Comparison of ENCODE assay signal across 11 cellular contexts in genomic region chr4:4761128-4761991, GRCh38.
A peak's percentile ranks its signal among the peaks of the same experiment; 100 is the strongest.
DNase-seq lines count a peak whose midpoint lies in the region; ATAC-seq and TF ChIP-seq lines count a peak whose summit lies in the region.
"Had no signal": no experiment of that assay in that cellular context is flagged by ENCODE, and none has a peak within 500 bp of the region (broad histone marks: within the 10 kb centered on the region; RNA-seq: fewer than 3 reads in every experiment).

No MANE protein-coding gene starts in this region.

- H3K27me3 Mint-ChIP-seq in stimulated activated naive B cell treated with anti-CD40 and anti-IgM and Interleukin-4, amounts not matched to agents 10 μg/mL and 1 μg/mL and 100 μg/mL, for 72 hours, result peaks cover 23 to 27% of the 10 kb centered on the region in 2 donors

- DNase-seq in SKM-1 (lab: John Stamatoyannopoulos, UW; ENCODE audit: unreplicated experiment) (peak; percentile 11), SKM-1 treated with dmso at 0.1 percent for 144 hours (lab: John Stamatoyannopoulos, UW; ENCODE audit: unreplicated experiment) (no peak), NCI-H524 treated with DMSO at 0.1 percent for 48 hours (lab: John Stamatoyannopoulos, UW) (peak; percentile 48), foreskin keratinocyte (no peak), left colon (no peak)
- no peak for DNase-seq in stimulated activated naive B cell treated with anti-CD40 and anti-IgM and Interleukin-4, amounts not matched to agents 10 μg/mL and 1 μg/mL and 100 μg/mL, for 72 hours
- DNase-seq: NCI-H1105 treated with DMSO at 0.1 percent for 48 hours had no signal

- H3K27ac Mint-ChIP-seq in stimulated activated naive B cell treated with anti-CD40 and anti-IgM and Interleukin-4, amounts not matched to agents 10 μg/mL and 1 μg/mL and 100 μg/mL, for 72 hours, result peak overlapping the region; percentile 9
- H3K27ac Mint-ChIP-seq: T-helper 1 cell treated with Interleukin-12 subunit alpha and Interleukin-12 subunit beta and Interleukin-4 antibody, amounts not matched to agents 30 μg/mL and 1 μg/mL, for 36 hours had no signal

- no peaks in the 10 kb centered on the region for H3K4me1 ChIP-seq in foreskin keratinocyte

- H3K27ac ChIP-seq in foreskin keratinocyte, result no peak overlapping the region

- H3K4me3 Mint-ChIP-seq in stimulated activated naive B cell treated with anti-CD40 and anti-IgM and Interleukin-4, amounts not matched to agents 10 μg/mL and 1 μg/mL and 100 μg/mL, for 72 hours, result no peak overlapping the region
- H3K4me3 Mint-ChIP-seq: T-helper 1 cell treated with Interleukin-12 subunit alpha and Interleukin-12 subunit beta and Interleukin-4 antibody, amounts not matched to agents 30 μg/mL and 1 μg/mL, for 36 hours had no signal

- H3K4me1 Mint-ChIP-seq in stimulated activated naive B cell treated with anti-CD40 and anti-IgM and Interleukin-4, amounts not matched to agents 10 μg/mL and 1 μg/mL and 100 μg/mL, for 72 hours, result peaks cover 17 to 23% of the 10 kb centered on the region in 2 donors

- peaks cover 9 to 15% of the 10 kb centered on the region in 2 donors for H3K36me3 Mint-ChIP-seq in stimulated activated naive B cell treated with anti-CD40 and anti-IgM and Interleukin-4, amounts not matched to agents 10 μg/mL and 1 μg/mL and 100 μg/mL, for 72 hours

- no peak for ATAC-seq in foreskin keratinocyte
- no peak for ATAC-seq in stimulated activated naive B cell treated with anti-CD40 and anti-IgM and Interleukin-4, amounts not matched to agents 10 μg/mL and 1 μg/mL and 100 μg/mL, for 72 hours (replicated peaks)
- ATAC-seq in GM18858 (IDR thresholded peaks at IDR 0.05; ENCODE audit: unreplicated experiment), result no peak
- ATAC-seq in left colon, result no peak
- no peak for ATAC-seq in GM19023 (IDR thresholded peaks at IDR 0.05; ENCODE audit: unreplicated experiment)
- ATAC-seq: sciatic nerve had no signal

- H3K27me3 ChIP-seq in foreskin keratinocyte, result no peaks in the 10 kb centered on the region

- peak; percentile 8 for TF ChIP-seq CTCF in foreskin keratinocyte (conservative IDR thresholded peaks at IDR 0.05)

- intact Hi-C loops in left colon (cut with DNase I, micrococcal nuclease), result no loop called here

- no peaks in the 10 kb centered on the region for H3K9me3 Mint-ChIP-seq in stimulated activated naive B cell treated with anti-CD40 and anti-IgM and Interleukin-4, amounts not matched to agents 10 μg/mL and 1 μg/mL and 100 μg/mL, for 72 hours

Comparison
In these comparisons a context has a peak if more than half of its experiments do, and no peak if none do; other contexts are left out.
1. DNase-seq: peak in SKM-1 (single experiment) and NCI-H524 treated with DMSO at 0.1 percent for 48 hours (single experiment); none in SKM-1 treated with dmso at 0.1 percent for 144 hours (single experiment), foreskin keratinocyte (0 of 2), stimulated activated naive B cell treated with anti-CD40 and anti-IgM and Interleukin-4, amounts not matched to agents 10 μg/mL and 1 μg/mL and 100 μg/mL, for 72 hours (single experiment) and left colon (0 of 2).